In the genomic region with DNA sequence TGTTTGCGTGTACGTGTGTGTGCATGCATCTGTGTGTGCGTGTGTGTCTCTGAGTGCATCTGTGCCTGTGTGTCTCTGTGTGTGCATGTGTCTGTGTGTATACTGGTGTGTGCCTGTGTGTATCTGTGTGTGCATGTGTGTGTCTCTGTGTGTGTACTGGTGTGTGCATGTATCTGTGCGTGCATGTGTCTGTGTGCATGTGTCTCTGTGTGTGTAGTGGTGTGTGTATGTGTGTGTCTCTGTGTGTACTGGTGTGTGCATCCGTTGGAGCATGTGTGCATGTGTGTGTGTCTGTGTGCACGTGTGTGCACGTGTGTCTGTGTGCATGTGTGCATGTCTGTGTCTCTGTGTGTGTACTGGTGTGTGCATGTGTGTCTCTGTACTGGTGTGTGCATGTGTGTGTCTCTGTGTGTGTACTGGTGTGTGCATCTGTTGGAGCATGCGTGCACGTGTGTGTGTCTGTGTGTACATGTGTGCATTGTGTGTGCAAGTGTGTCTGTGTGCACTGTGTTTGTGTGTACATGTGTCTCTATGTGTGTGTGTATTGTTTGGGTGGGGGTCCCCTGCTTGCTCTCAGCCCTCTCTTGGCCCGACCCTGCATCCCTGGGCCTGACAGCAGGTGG, we compare ENCODE assay signal across 30 cellular contexts. TPM values are rescaled to one million over a fixed set of nuclear protein-coding genes. Genes with fewer than 3 reads are reported as not detected.
A peak's percentile ranks its signal among the peaks of the same experiment; 100 is the strongest.
DNase-seq lines count a peak whose midpoint lies in the region; ATAC-seq, FAIRE-seq and TF ChIP-seq lines count a peak whose summit lies in the region.
"Had no signal": no experiment of that assay in that cellular context is flagged by ENCODE, and none has a peak within 500 bp of the region (broad histone marks: within the 10 kb centered on the region; RNA-seq: fewer than 3 reads in every experiment).

No MANE protein-coding gene starts in this region.

- no TSS peak for BruUV-seq in Caco-2 (replicated peaks; lab: Mats Ljungman, UMichigan)

- TF ChIP-seq CTCF in Caco-2 (IDR thresholded peaks at IDR 0.05; ENCODE audit: insufficient read depth in 1 of 2, low read depth in 1 of 2, low read length in 1 of 2, severe bottlenecking in 1 of 2, unreplicated experiment in 1 of 2) = no peak
- no peak for TF ChIP-seq CTCF in HEK293 (tag by site-specific recombination; IDR thresholded peaks at IDR 0.05)
- TF ChIP-seq CTCF in bronchial epithelial cell (IDR thresholded peaks at IDR 0.05; ENCODE audit: insufficient read depth, low read length, severe bottlenecking) = no peak
- TF ChIP-seq CTCF in neural crest cell (conservative IDR thresholded peaks at IDR 0.05) = no peak

- no peaks in the 10 kb centered on the region for H3K27me3 ChIP-seq in Caco-2 (replicated peaks; ENCODE audit: control insufficient read depth, insufficient read depth, low read length)
- no peaks in the 10 kb centered on the region for H3K27me3 ChIP-seq in bronchial epithelial cell (ENCODE audit: control insufficient read depth, insufficient read depth, low read length)
- H3K27me3 ChIP-seq: BLaER1 treated with 17β-estradiol and CSF1 and Interleukin-3, amounts not matched to agents 10 nM and 100 nM; breast epithelium; neutrophil; testis had no signal

- no peaks in the 10 kb centered on the region for H3K9me3 Mint-ChIP-seq in Caco-2 (ENCODE audit: unreplicated experiment)
- H3K9me3 Mint-ChIP-seq in neural crest cell = no peaks in the 10 kb centered on the region
- H3K9me3 Mint-ChIP-seq: stimulated activated naive B cell treated with anti-CD40 and anti-IgM and Interleukin-4, amounts not matched to agents 10 μg/mL and 1 μg/mL and 100 μg/mL, for 72 hours had no signal

- H3K4me1 Mint-ChIP-seq in Caco-2 (ENCODE audit: low read depth, unreplicated experiment) (peaks cover 29% of the 10 kb centered on the region), neural crest cell (peaks cover 71% of the 10 kb centered on the region)

- H3K4me3 ChIP-seq in Caco-2 (ENCODE audit: low read depth, low read length) (no peak overlapping the region), HEK293 (ENCODE audit: low read depth, low read length) (no peak overlapping the region), bronchial epithelial cell (ENCODE audit: low read depth, low read length) (no peak overlapping the region)
- H3K4me3 ChIP-seq: BLaER1 treated with 17β-estradiol and CSF1 and Interleukin-3, amounts not matched to agents 10 nM and 100 nM; breast epithelium; psoas muscle; testis had no signal

- POLR2A ChIA-PET in Caco-2 (lab: Charles Lee) (no interaction called here), HEK293 (lab: Yijun Ruan, JAX) (no interaction called here)

- H3K27me3 Mint-ChIP-seq in Caco-2 (ENCODE audit: insufficient read depth, unreplicated experiment) (no peaks in the 10 kb centered on the region), neural crest cell (ENCODE audit: low read depth) (peaks cover 3% of the 10 kb centered on the region)

- H3K27ac ChIP-seq in HEK293 (ENCODE audit: extremely low read depth, low read depth, low read length) = no peak overlapping the region
- H3K27ac ChIP-seq: epithelial cell of prostate, HL-60, psoas muscle, testis had no signal

- no peaks in the 10 kb centered on the region for H3K36me3 ChIP-seq in Caco-2 (ENCODE audit: control insufficient read depth, insufficient read depth, low read length)
- H3K36me3 ChIP-seq in HEK293 (ENCODE audit: control insufficient read depth in 2 of 2, insufficient read depth in 1 of 2, low read length in 2 of 2) = no peaks in the 10 kb centered on the region
- H3K36me3 ChIP-seq in bronchial epithelial cell (ENCODE audit: control insufficient read depth, insufficient read depth, low read length) = no peaks in the 10 kb centered on the region
- H3K36me3 ChIP-seq: BLaER1 treated with 17β-estradiol and CSF1 and Interleukin-3, amounts not matched to agents 10 nM and 100 nM; breast epithelium; neutrophil had no signal

- H3K27ac Mint-ChIP-seq in Caco-2 (ENCODE audit: unreplicated experiment) (peak overlapping the region; percentile 70), neural crest cell (ENCODE audit: unreplicated experiment) (peak overlapping the region; percentile 8)
- H3K27ac Mint-ChIP-seq: stimulated activated naive B cell treated with anti-CD40 and anti-IgM and Interleukin-4, amounts not matched to agents 10 μg/mL and 1 μg/mL and 100 μg/mL, for 72 hours had no signal

- intact Hi-C loops in Caco-2 (cut with micrococcal nuclease; ENCODE audit: unreplicated experiment) = no loop called here

- no peaks in the 10 kb centered on the region for H3K9me3 ChIP-seq in Caco-2
- no peaks in the 10 kb centered on the region for H3K9me3 ChIP-seq in HEK293 (ENCODE audit: control insufficient read depth, insufficient read depth, low read depth, low read length)
- H3K9me3 ChIP-seq: BLaER1 treated with 17β-estradiol and CSF1 and Interleukin-3, amounts not matched to agents 10 nM and 100 nM; breast epithelium; neutrophil; psoas muscle; testis had no signal

- no peak for DNase-seq in Caco-2
- DNase-seq in bronchial epithelial cell (ENCODE audit: low read depth) = no peak
- no peak for DNase-seq in neural crest cell (ENCODE audit: low read depth, low spot score)
- no peak for DNase-seq in NCI-H748 treated with DMSO at 0.1 percent for 48 hours (lab: John Stamatoyannopoulos, UW)
- DNase-seq: activated CD4-positive, alpha-beta T cell treated with anti-CD3 and anti-CD28 coated beads for 4 hours; activated CD8-positive, alpha-beta memory T cell treated with anti-CD3 and anti-CD28 coated beads for 24 hours; activated gamma-delta T cell; activated T-cell treated with anti-CD3 and anti-CD28 coated beads, Interleukin-2, amount 50 U/mL, for 1 hour; COR-L47; DMS79; GDM1; islet precursor cell; MV-4-11; NCI-H1436 treated with DMSO at 0.1 percent for 48 hours; NCI-H2107; NCI-H82; OCI-M1; SHP77; stimulated activated CD4-positive, alpha-beta T cell treated with anti-CD3 and anti-CD28 coated beads, Interleukin-15, amount 100 ng/mL, for 24 hours; stimulated activated naive B cell treated with anti-CD40 and anti-IgM and Interleukin-4, amounts not matched to agents 10 μg/mL and 1 μg/mL and 100 μg/mL, for 72 hours; testis had no signal

- CTCF ChIA-PET in Caco-2 (lab: Charles Lee) (no interaction called here), HEK293 (lab: Yijun Ruan, JAX) (no interaction called here)

- H3K36me3 Mint-ChIP-seq in Caco-2 (ENCODE audit: insufficient read depth, unreplicated experiment) = peaks cover 6% of the 10 kb centered on the region
- no peaks in the 10 kb centered on the region for H3K36me3 Mint-ChIP-seq in neural crest cell (ENCODE audit: low read depth)
- H3K36me3 Mint-ChIP-seq: stimulated activated naive B cell treated with anti-CD40 and anti-IgM and Interleukin-4, amounts not matched to agents 10 μg/mL and 1 μg/mL and 100 μg/mL, for 72 hours had no signal

- peak; percentile 100 for FAIRE-seq in bronchial epithelial cell (lab: Jason Lieb, UNC)

- H3K4me1 ChIP-seq in Caco-2 (peaks cover 58% of the 10 kb centered on the region), HEK293 (ENCODE audit: control insufficient read depth, insufficient read depth, low read length) (no peaks in the 10 kb centered on the region)

- ATAC-seq in GM18867 (IDR thresholded peaks at IDR 0.05; ENCODE audit: unreplicated experiment) = no peak
- ATAC-seq in HG03108 (IDR thresholded peaks at IDR 0.05; ENCODE audit: unreplicated experiment) = no peak
- ATAC-seq: psoas muscle; stimulated activated naive B cell treated with anti-CD40 and anti-IgM and Interleukin-4, amounts not matched to agents 10 μg/mL and 1 μg/mL and 100 μg/mL, for 72 hours had no signal

- H3K4me3 Mint-ChIP-seq in Caco-2 (ENCODE audit: unreplicated experiment) (no peak overlapping the region), neural crest cell (no peak overlapping the region)
- H3K4me3 Mint-ChIP-seq: stimulated activated naive B cell treated with anti-CD40 and anti-IgM and Interleukin-4, amounts not matched to agents 10 μg/mL and 1 μg/mL and 100 μg/mL, for 72 hours had no signal

TF ChIP-seq in HEK293, 187 proteins besides CTCF, POLR2A, EP300 and RAD21 (continues in another document):
- TF ChIP-seq, protein P1, sequence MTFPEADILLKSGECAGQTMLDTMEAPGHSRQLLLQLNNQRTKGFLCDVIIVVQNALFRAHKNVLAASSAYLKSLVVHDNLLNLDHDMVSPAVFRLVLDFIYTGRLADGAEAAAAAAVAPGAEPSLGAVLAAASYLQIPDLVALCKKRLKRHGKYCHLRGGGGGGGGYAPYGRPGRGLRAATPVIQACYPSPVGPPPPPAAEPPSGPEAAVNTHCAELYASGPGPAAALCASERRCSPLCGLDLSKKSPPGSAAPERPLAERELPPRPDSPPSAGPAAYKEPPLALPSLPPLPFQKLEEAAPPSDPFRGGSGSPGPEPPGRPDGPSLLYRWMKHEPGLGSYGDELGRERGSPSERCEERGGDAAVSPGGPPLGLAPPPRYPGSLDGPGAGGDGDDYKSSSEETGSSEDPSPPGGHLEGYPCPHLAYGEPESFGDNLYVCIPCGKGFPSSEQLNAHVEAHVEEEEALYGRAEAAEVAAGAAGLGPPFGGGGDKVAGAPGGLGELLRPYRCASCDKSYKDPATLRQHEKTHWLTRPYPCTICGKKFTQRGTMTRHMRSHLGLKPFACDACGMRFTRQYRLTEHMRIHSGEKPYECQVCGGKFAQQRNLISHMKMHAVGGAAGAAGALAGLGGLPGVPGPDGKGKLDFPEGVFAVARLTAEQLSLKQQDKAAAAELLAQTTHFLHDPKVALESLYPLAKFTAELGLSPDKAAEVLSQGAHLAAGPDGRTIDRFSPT (tag by site-specific recombination; IDR thresholded peaks at IDR 0.05) = no peak
- TF ChIP-seq, protein P2, sequence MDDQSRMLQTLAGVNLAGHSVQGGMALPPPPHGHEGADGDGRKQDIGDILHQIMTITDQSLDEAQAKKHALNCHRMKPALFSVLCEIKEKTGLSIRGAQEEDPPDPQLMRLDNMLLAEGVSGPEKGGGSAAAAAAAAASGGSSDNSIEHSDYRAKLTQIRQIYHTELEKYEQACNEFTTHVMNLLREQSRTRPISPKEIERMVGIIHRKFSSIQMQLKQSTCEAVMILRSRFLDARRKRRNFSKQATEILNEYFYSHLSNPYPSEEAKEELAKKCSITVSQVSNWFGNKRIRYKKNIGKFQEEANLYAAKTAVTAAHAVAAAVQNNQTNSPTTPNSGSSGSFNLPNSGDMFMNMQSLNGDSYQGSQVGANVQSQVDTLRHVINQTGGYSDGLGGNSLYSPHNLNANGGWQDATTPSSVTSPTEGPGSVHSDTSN (CRISPR knock-in tag; IDR thresholded peaks at IDR 0.05) = no peak
- TF ChIP-seq ZNF133 (tag by site-specific recombination; IDR thresholded peaks at IDR 0.05) = no peak
- peak; percentile 75; the same call in 1 of the 2 replicates for TF ChIP-seq ZNF621 (tag by site-specific recombination; IDR thresholded peaks at IDR 0.05)
- TF ChIP-seq ZNF521 (tag by site-specific recombination; IDR thresholded peaks at IDR 0.05) = no peak

RNA-seq across cellular contexts. Expression of a gene that starts 23.8 kb away (rescaled TPM):
- 5.5 and 6.3 TPM in 2 replicates for total RNA-seq in Caco-2 (2022)
- total RNA-seq in bronchial epithelial cell = 70.0 and 90.4 TPM in 2 replicates
- 99.0 and 99.7 TPM in 2 replicates for total RNA-seq in neural crest cell
